In the genomic region with DNA sequence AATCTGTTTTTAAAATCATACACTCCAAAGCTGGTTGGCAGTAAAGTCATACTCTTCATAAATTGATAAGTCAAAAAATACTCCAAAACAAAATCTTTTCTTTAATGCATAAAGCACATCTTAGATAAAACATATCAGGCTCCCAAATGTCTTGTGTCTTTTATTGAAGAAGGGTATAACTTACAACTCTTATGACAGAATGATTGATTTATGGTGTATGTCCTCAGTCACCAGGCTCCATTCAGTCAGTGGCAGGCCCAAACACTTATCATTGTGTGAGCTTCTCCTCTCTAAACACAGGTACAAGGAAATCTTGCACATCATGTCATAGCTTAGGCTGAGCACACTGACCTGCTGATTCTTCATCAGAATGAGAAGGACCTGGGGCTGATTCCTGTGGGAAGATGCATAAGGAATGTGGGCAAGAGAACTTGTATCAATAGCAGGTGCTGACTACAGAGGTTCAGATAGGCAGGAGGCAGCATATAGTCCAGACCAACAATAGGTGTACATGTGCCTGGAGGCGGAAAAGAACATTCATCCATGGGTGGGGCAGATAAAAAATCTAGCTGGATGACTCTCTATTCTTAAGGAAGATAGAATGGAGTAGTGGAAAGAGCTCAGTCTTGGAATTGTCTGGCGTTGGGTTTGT, we compare ENCODE assay signal across 1 cellular context.
TF ChIP-seq lines count a peak whose summit lies in the region.

No MANE protein-coding gene starts in this region.

TF ChIP-seq in endothelial cell of umbilical vein, 7 proteins besides CTCF, POLR2A, EP300 and RAD21:
- TF ChIP-seq, protein P1, sequence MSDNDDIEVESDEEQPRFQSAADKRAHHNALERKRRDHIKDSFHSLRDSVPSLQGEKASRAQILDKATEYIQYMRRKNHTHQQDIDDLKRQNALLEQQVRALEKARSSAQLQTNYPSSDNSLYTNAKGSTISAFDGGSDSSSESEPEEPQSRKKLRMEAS (IDR thresholded peaks at IDR 0.05; ENCODE audit: insufficient read depth, insufficient read length), result no peak
- TF ChIP-seq JUN (IDR thresholded peaks at IDR 0.05; ENCODE audit: borderline replicate concordance, insufficient read depth, insufficient read length, low read depth) (no peak), MYC (IDR thresholded peaks at IDR 0.05; ENCODE audit: low read depth, low read length) (no peak), POLR2AphosphoS5 (IDR thresholded peaks at IDR 0.05; ENCODE audit: insufficient read depth, low read depth, low read length) (no peak), GATA2 (IDR thresholded peaks at IDR 0.05; ENCODE audit: insufficient read depth, insufficient read length, low read depth, low read length) (no peak), FOS (IDR thresholded peaks at IDR 0.05; ENCODE audit: borderline replicate concordance, insufficient read depth, low read length) (no peak), EZH2 (IDR thresholded peaks at IDR 0.05; ENCODE audit: borderline replicate concordance, low read depth, low read length, severe bottlenecking) (no peak)
